ENCODE assay signal across 20 cellular contexts in the genomic region with DNA sequence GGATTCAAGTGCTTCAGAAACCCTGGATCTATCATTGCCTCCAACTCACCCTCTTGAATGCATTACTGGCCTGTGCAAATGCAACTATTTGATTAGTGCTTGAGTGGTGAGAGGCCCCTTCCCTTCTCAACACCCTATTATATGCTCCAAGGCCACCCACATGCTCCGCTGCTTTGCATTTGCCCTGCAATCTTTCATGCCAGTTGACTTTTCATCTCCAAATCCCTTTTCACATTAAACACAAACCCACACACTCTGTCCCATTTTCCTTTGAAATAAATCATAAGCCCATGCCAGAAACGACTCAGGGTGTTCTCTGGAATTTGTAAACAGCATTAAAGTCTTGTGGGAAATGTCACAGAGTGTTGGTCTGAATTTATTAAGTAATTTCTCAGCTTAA.
DNase-seq lines count a peak whose midpoint lies in the region; ATAC-seq and TF ChIP-seq lines count a peak whose summit lies in the region.
"Had no signal": no experiment of that assay in that cellular context is flagged by ENCODE, and none has a peak within 500 bp of the region (broad histone marks: within the 10 kb centered on the region; RNA-seq: fewer than 3 reads in every experiment).

No MANE protein-coding gene starts in this region.

- no peaks in the 10 kb centered on the region for H3K36me3 ChIP-seq in GM23338 (ENCODE audit: insufficient read depth)
- no peaks in the 10 kb centered on the region for H3K36me3 ChIP-seq in adipocyte (ENCODE audit: control insufficient read depth, insufficient read depth, low read length, severe bottlenecking)
- H3K36me3 ChIP-seq in lung (ENCODE audit: control insufficient read depth in 2 of 2, insufficient read depth in 2 of 2, low read length in 2 of 2), result no peaks in the 10 kb centered on the region
- H3K36me3 ChIP-seq in stomach, result no peaks in the 10 kb centered on the region
- H3K36me3 ChIP-seq: thyroid gland had no signal

- H3K9me3 ChIP-seq in adipocyte (ENCODE audit: control insufficient read depth, low read length) (no peaks in the 10 kb centered on the region), lung (ENCODE audit: control insufficient read depth in 2 of 2, insufficient read depth in 1 of 2, low read length in 1 of 2) (no peaks in the 10 kb centered on the region), stomach (no peaks in the 10 kb centered on the region)
- H3K9me3 ChIP-seq: thyroid gland had no signal

- H3K4me1 Mint-ChIP-seq in GM23338, result peaks cover 19% of the 10 kb centered on the region
- H3K4me1 Mint-ChIP-seq: natural killer cell had no signal

- no peaks in the 10 kb centered on the region for H3F3A ChIP-seq in GM23338 (replicated peaks; ENCODE audit: low read depth)

- H3K79me2 ChIP-seq in GM23338 (replicated peaks; ENCODE audit: insufficient read depth), result no peaks in the 10 kb centered on the region

- no peak overlapping the region for H3K4me2 ChIP-seq in GM23338

- no peak for DNase-seq in GM23338 (ENCODE audit: low spot score)
- no peak for DNase-seq in adipocyte (ENCODE audit: low read depth)
- no peak for DNase-seq in lung (ENCODE audit: low spot score)
- DNase-seq in stomach, result no peak
- no peak for DNase-seq in NCI-H345 (lab: John Stamatoyannopoulos, UW)
- DNase-seq in SK-N-DZ (ENCODE audit: low spot score), result no peak
- DNase-seq in DMS153 (lab: John Stamatoyannopoulos, UW), result no peak
- DNase-seq: caudate nucleus; CD4-positive, alpha-beta memory T cell; DND-41; GOT3; natural killer cell; NCI-H1436 treated with DMSO at 0.1 percent for 48 hours; NCI-H446; SHP77 treated with DMSO at 0.1 percent for 48 hours; stimulated activated CD4-positive, alpha-beta T cell treated with anti-CD3 and anti-CD28 coated beads, Interleukin-12 subunit alpha, Interleukin-12 subunit beta, amount 100 ng/mL, for 4 hours had no signal

- no peak overlapping the region for H3K4me3 ChIP-seq in GM23338
- peak overlapping the region; percentile 42 for H3K4me3 ChIP-seq in adipocyte (ENCODE audit: low read length)
- no peak overlapping the region for H3K4me3 ChIP-seq in lung
- H3K4me3 ChIP-seq in stomach, result no peak overlapping the region
- H3K4me3 ChIP-seq: thyroid gland had no signal

- H3K9me3 Mint-ChIP-seq in GM23338, result no peaks in the 10 kb centered on the region
- H3K9me3 Mint-ChIP-seq: activated T-helper 1 cell treated with anti-CD3 and anti-CD28 coated beads, Interleukin-12 subunit alpha, Interleukin-12 subunit beta, Interleukin-2, Interleukin-4 antibody, amounts not matched to agents 30 ng/mL and 10 ng/mL and 1 ng/mL, durations not matched to agents 14 hours and 24 hours and 36 hours; CD4-positive, alpha-beta memory T cell; natural killer cell; T-helper 2 cell treated with Interferon-gamma antibody and Interleukin-4, amounts not matched to agents 5 μg/mL and 100 μg/mL, for 36 hours had no signal

- TF ChIP-seq POLR2A in stomach (IDR thresholded peaks at IDR 0.05), result no peak

- intact Hi-C loops in stomach (cut with DNase I; ENCODE audit: low total_unique reads), result no loop called here

- H4K20me1 ChIP-seq in GM23338 (replicated peaks; ENCODE audit: insufficient read depth), result no peaks in the 10 kb centered on the region

- H3K27me3 ChIP-seq in GM23338 (ENCODE audit: insufficient read depth) (no peaks in the 10 kb centered on the region), adipocyte (replicated peaks; ENCODE audit: control insufficient read depth, insufficient read depth, low read length) (peaks cover 6% of the 10 kb centered on the region), lung (ENCODE audit: control insufficient read depth, insufficient read depth) (no peaks in the 10 kb centered on the region), stomach (peaks cover 0 to 9% (median 4%) of the 10 kb centered on the region in 3 donors)
- H3K27me3 ChIP-seq: thyroid gland had no signal

- TF ChIP-seq EP300 in stomach (IDR thresholded peaks at IDR 0.05), result no peak

- H3K27ac ChIP-seq in GM23338 (ENCODE audit: low read depth), result no peak overlapping the region
- H3K27ac ChIP-seq in lung (ENCODE audit: low read depth in 1 of 2, low read length in 1 of 2), result no peak overlapping the region
- peak overlapping the region in 4 of 5 donors; percentile 10 to 77 (median 68) for H3K27ac ChIP-seq in stomach

- TF ChIP-seq CTCF in GM23338 (conservative IDR thresholded peaks at IDR 0.05; ENCODE audit: low read depth in 2 of 2) (no peak), lung (IDR thresholded peaks at IDR 0.05; ENCODE audit: control extremely low read depth, extremely low read depth) (no peak), stomach (IDR thresholded peaks at IDR 0.05) (no peak)

- peak overlapping the region; percentile 24 for H3K9ac ChIP-seq in adipocyte (ENCODE audit: low read length)

- ATAC-seq in GM23338, result no peak
- peak; percentile 30 for ATAC-seq in lung (ENCODE audit: insufficient read depth, low FRiP score)
- ATAC-seq: activated CD4-positive, CD25-positive, alpha-beta regulatory T cell treated with anti-CD3 and anti-CD28 coated beads, Interleukin-2, amount 50 U/mL, for 24 hours; natural killer cell had no signal

- H2AFZ ChIP-seq in GM23338, result peak overlapping the region; percentile 69; the same call in 1 of the 2 replicates

- H3K4me1 ChIP-seq in GM23338 (ENCODE audit: insufficient read depth) (peaks cover 11% of the 10 kb centered on the region), adipocyte (ENCODE audit: control insufficient read depth, insufficient read depth, low read length) (peaks cover 27% of the 10 kb centered on the region), lung (ENCODE audit: control insufficient read depth in 2 of 2, insufficient read depth in 2 of 2, low read length in 2 of 2) (peaks cover 0 to 3% of the 10 kb centered on the region in 2 donors), stomach (peaks cover 0 to 30% (median 14%) of the 10 kb centered on the region in 4 donors)

- H3K27me3 Mint-ChIP-seq in GM23338 (ENCODE audit: insufficient read depth, low read depth, poor library complexity), result peaks cover 2% of the 10 kb centered on the region

- no peaks in the 10 kb centered on the region for H3K36me3 Mint-ChIP-seq in GM23338 (ENCODE audit: low read depth)
- H3K36me3 Mint-ChIP-seq: CD4-positive, alpha-beta memory T cell; natural killer cell had no signal

- H3K4me3 Mint-ChIP-seq in GM23338, result no peak overlapping the region
- H3K4me3 Mint-ChIP-seq: activated T-helper 1 cell treated with anti-CD3 and anti-CD28 coated beads, Interleukin-12 subunit alpha, Interleukin-12 subunit beta, Interleukin-2, Interleukin-4 antibody, amounts not matched to agents 30 ng/mL and 10 ng/mL and 1 ng/mL, durations not matched to agents 14 hours and 24 hours and 36 hours; CD4-positive, alpha-beta memory T cell; natural killer cell; T-helper 2 cell treated with Interferon-gamma antibody and Interleukin-4, amounts not matched to agents 5 μg/mL and 100 μg/mL, for 36 hours had no signal

- WGBS in lung, 2 donors, result 30 to 43% methylated on average over 2 of the region's 2 CpGs
- 24 to 37% (median 34%) methylated on average over 2 of the region's 2 CpGs for WGBS in stomach, 5 donors

- H3K27ac Mint-ChIP-seq in GM23338, result no peak overlapping the region
- H3K27ac Mint-ChIP-seq: activated T-helper 1 cell treated with anti-CD3 and anti-CD28 coated beads, Interleukin-12 subunit alpha, Interleukin-12 subunit beta, Interleukin-2, Interleukin-4 antibody, amounts not matched to agents 30 ng/mL and 10 ng/mL and 1 ng/mL, durations not matched to agents 14 hours and 24 hours and 36 hours; CD4-positive, alpha-beta memory T cell; natural killer cell; T-helper 2 cell treated with Interferon-gamma antibody and Interleukin-4, amounts not matched to agents 5 μg/mL and 100 μg/mL, for 36 hours had no signal

- peaks cover 12% of the 10 kb centered on the region; the same call in 1 of the 2 replicates for H3K9me2 ChIP-seq in GM23338 (ENCODE audit: insufficient read depth)

TF ChIP-seq in GM23338, 12 proteins besides CTCF, POLR2A, EP300 and RAD21 (continues in another document):
- no peak for TF ChIP-seq EZH2 (IDR thresholded peaks at IDR 0.05; ENCODE audit: low read depth, unreplicated experiment)
- TF ChIP-seq ZNF331 (CRISPR knock-in tag; IDR thresholded peaks at IDR 0.05; ENCODE audit: low read depth), result no peak
- no peak for TF ChIP-seq POLR2AphosphoS5 (IDR thresholded peaks at IDR 0.05; ENCODE audit: low read depth)
- TF ChIP-seq, protein P1, sequence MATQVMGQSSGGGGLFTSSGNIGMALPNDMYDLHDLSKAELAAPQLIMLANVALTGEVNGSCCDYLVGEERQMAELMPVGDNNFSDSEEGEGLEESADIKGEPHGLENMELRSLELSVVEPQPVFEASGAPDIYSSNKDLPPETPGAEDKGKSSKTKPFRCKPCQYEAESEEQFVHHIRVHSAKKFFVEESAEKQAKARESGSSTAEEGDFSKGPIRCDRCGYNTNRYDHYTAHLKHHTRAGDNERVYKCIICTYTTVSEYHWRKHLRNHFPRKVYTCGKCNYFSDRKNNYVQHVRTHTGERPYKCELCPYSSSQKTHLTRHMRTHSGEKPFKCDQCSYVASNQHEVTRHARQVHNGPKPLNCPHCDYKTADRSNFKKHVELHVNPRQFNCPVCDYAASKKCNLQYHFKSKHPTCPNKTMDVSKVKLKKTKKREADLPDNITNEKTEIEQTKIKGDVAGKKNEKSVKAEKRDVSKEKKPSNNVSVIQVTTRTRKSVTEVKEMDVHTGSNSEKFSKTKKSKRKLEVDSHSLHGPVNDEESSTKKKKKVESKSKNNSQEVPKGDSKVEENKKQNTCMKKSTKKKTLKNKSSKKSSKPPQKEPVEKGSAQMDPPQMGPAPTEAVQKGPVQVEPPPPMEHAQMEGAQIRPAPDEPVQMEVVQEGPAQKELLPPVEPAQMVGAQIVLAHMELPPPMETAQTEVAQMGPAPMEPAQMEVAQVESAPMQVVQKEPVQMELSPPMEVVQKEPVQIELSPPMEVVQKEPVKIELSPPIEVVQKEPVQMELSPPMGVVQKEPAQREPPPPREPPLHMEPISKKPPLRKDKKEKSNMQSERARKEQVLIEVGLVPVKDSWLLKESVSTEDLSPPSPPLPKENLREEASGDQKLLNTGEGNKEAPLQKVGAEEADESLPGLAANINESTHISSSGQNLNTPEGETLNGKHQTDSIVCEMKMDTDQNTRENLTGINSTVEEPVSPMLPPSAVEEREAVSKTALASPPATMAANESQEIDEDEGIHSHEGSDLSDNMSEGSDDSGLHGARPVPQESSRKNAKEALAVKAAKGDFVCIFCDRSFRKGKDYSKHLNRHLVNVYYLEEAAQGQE (IDR thresholded peaks at IDR 0.05; ENCODE audit: unreplicated experiment), result no peak

Comparison
In these comparisons a context has a peak if more than half of its experiments do, and no peak if none do; other contexts are left out.
1. H3K27ac ChIP-seq: peak in stomach (4 of 5); none in GM23338 (single experiment) and lung (0 of 2).